In genomic region chr15:49506341-49506740, GRCh38 we compare ENCODE assay signal across 26 cellular contexts.
"Had no signal": no experiment of that assay in that cellular context is flagged by ENCODE, and none has a peak within 500 bp of the region (broad histone marks: within the 10 kb centered on the region; RNA-seq: fewer than 3 reads in every experiment).

No MANE protein-coding gene starts in this region.

- H3K27me3 Mint-ChIP-seq: stimulated activated memory B cell treated with anti-CD40 and anti-IgM and Interleukin-4, amounts not matched to agents 10 μg/mL and 1 μg/mL and 100 μg/mL, for 72 hours had no signal

- H3K4me1 Mint-ChIP-seq: mesothelial cell of epicardium; stimulated activated memory B cell treated with anti-CD40 and anti-IgM and Interleukin-4, amounts not matched to agents 10 μg/mL and 1 μg/mL and 100 μg/mL, for 72 hours had no signal

- H3K36me3 ChIP-seq: adrenal gland, neutrophil, spleen, thoracic aorta, upper lobe of left lung had no signal

- H3K79me2 ChIP-seq: parathyroid adenoma had no signal

- H3K9me3 ChIP-seq: adrenal gland, neutrophil, thoracic aorta had no signal

- ATAC-seq: activated naive CD4-positive, alpha-beta T cell treated with anti-CD3 and anti-CD28 coated beads, Interleukin-2, amount 50 U/mL, for 72 hours; activated T-cell treated with anti-CD3 and anti-CD28 coated beads, Interleukin-2, amount 50 U/mL, for 72 hours; left lobe of liver; natural killer cell treated with Interleukin-12 subunit alpha and Interleukin-12 subunit beta and Interleukin-15 and Interleukin-18, amount 100 ng/mL, for 72 hours; sciatic nerve; stimulated activated memory B cell treated with anti-CD40 and anti-IgM and Interleukin-4, amounts not matched to agents 10 μg/mL and 1 μg/mL and 100 μg/mL, for 72 hours had no signal

- H3K27me3 ChIP-seq: adrenal gland, dorsolateral prefrontal cortex, neutrophil, spleen, upper lobe of left lung had no signal

- H3K4me1 ChIP-seq: adrenal gland, parathyroid adenoma, spleen, upper lobe of left lung had no signal

- H3K4me3 Mint-ChIP-seq: activated T-cell treated with anti-CD3 and anti-CD28 coated beads, Interleukin-2, amount 50 U/mL, for 72 hours; mesothelial cell of epicardium; natural killer cell treated with Interleukin-12 subunit alpha and Interleukin-12 subunit beta and Interleukin-15 and Interleukin-18, amount 100 ng/mL, for 72 hours; stimulated activated memory B cell treated with anti-CD40 and anti-IgM and Interleukin-4, amounts not matched to agents 10 μg/mL and 1 μg/mL and 100 μg/mL, for 72 hours had no signal

- H2AFZ ChIP-seq: parathyroid adenoma had no signal

- DNase-seq: activated CD4-positive, alpha-beta T cell treated with anti-CD3 and anti-CD28 coated beads, Interleukin-2, amount 50 U/mL, for 1 hour; activated CD4-positive, CD25-positive, alpha-beta regulatory T cell treated with anti-CD3 and anti-CD28 coated beads, Interleukin-2, amount 50 U/mL, for 72 hours; activated CD8-positive, alpha-beta memory T cell treated with anti-CD3 and anti-CD28 coated beads for 24 hours; activated CD8-positive, alpha-beta memory T cell treated with anti-CD3 and anti-CD28 coated beads, Interleukin-2, amount 50 U/mL, for 48 hours; activated effector memory CD4-positive, alpha-beta T cell treated with anti-CD3 and anti-CD28 coated beads, Interleukin-2, amount 50 U/mL, for 16 hours; activated T-cell treated with anti-CD3 and anti-CD28 coated beads, Interleukin-2, amount 50 U/mL, for 72 hours; adrenal gland; dorsolateral prefrontal cortex; foreskin melanocyte; hypothalamus; kidney; spleen; stimulated activated CD4-positive, alpha-beta T cell treated with anti-CD3 and anti-CD28 coated beads, Interleukin-4, amount 100 ng/mL, for 4 hours; T-helper 2 cell; upper lobe of left lung had no signal

- H3K4me3 ChIP-seq: adrenal gland, dorsolateral prefrontal cortex, lung, spleen, thoracic aorta, upper lobe of left lung had no signal

- H3K27ac ChIP-seq: adrenal gland, dorsolateral prefrontal cortex, neutrophil, parathyroid adenoma, spleen, thoracic aorta, upper lobe of left lung, VCaP had no signal

- H3K27ac Mint-ChIP-seq: activated naive CD4-positive, alpha-beta T cell treated with anti-CD3 and anti-CD28 coated beads, Interleukin-2, amount 50 U/mL, for 72 hours; activated T-cell treated with anti-CD3 and anti-CD28 coated beads, Interleukin-2, amount 50 U/mL, for 72 hours; mesothelial cell of epicardium; natural killer cell treated with Interleukin-12 subunit alpha and Interleukin-12 subunit beta and Interleukin-15 and Interleukin-18, amount 100 ng/mL, for 72 hours; stimulated activated memory B cell treated with anti-CD40 and anti-IgM and Interleukin-4, amounts not matched to agents 10 μg/mL and 1 μg/mL and 100 μg/mL, for 72 hours had no signal

- H3K36me3 Mint-ChIP-seq: stimulated activated memory B cell treated with anti-CD40 and anti-IgM and Interleukin-4, amounts not matched to agents 10 μg/mL and 1 μg/mL and 100 μg/mL, for 72 hours had no signal
